In the genomic region with DNA sequence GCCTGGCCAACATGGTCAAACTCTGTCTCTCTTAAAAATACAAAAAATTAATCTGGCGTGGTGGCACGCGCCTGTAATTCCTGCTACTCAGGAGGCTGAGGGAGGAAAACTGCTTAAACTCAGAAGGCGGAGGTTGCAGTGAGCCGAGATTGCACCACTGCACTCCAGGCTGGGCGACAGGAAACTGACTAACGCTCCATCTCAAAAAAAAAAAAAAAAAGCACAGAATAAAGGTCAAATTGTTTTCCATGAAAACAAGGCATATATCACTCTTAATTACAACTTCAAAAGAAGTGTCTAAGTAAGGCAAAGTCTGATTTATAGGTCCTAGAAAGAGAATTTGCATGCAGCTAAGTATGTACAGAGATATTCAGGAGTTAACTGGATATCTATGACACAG, we compare ENCODE assay signal across 14 cellular contexts. TPM values are rescaled to one million over a fixed set of nuclear protein-coding genes. Genes with fewer than 3 reads are reported as not detected.
A peak's percentile ranks its signal among the peaks of the same experiment; 100 is the strongest.
DNase-seq lines count a peak whose midpoint lies in the region; ATAC-seq and TF ChIP-seq lines count a peak whose summit lies in the region.
"Had no signal": no experiment of that assay in that cellular context is flagged by ENCODE, and none has a peak within 500 bp of the region (broad histone marks: within the 10 kb centered on the region; RNA-seq: fewer than 3 reads in every experiment).

No MANE protein-coding gene starts in this region.

- H3K36me3 Mint-ChIP-seq in CD8-positive, alpha-beta T cell = peaks cover 14% of the 10 kb centered on the region
- H3K36me3 Mint-ChIP-seq: natural killer cell had no signal

- CTCF ChIA-PET in CD8-positive, alpha-beta T cell (lab: Charles Lee) = no interaction called here

- in situ Hi-C loops in KBM-7 (cut with MboI; ENCODE audit: low pct_unique_long_range_greater_than_20kb, low sequenced_read_pairs) = no loop called here

- peaks cover 12% of the 10 kb centered on the region for H3K4me1 ChIP-seq in CD8-positive, alpha-beta T cell (ENCODE audit: insufficient read depth, low read length)
- H3K4me1 ChIP-seq: Caco-2 had no signal

- intact Hi-C loops in CD8-positive, alpha-beta T cell (cut with DNase I, micrococcal nuclease) = no loop called here

- no peaks in the 10 kb centered on the region for H3K27me3 Mint-ChIP-seq in CD8-positive, alpha-beta T cell (ENCODE audit: low read depth)

- no peak overlapping the region for H3K27ac Mint-ChIP-seq in CD8-positive, alpha-beta T cell

- no peak overlapping the region for H3K4me3 Mint-ChIP-seq in CD8-positive, alpha-beta T cell
- H3K4me3 Mint-ChIP-seq: natural killer cell had no signal

- H3K4me3 ChIP-seq in CD8-positive, alpha-beta T cell (ENCODE audit: low read depth, low read length) = no peak overlapping the region

- POLR2A ChIA-PET in CD8-positive, alpha-beta T cell (lab: Charles Lee) = no interaction called here

- H3K9me3 Mint-ChIP-seq in CD8-positive, alpha-beta T cell = no peaks in the 10 kb centered on the region
- H3K9me3 Mint-ChIP-seq: natural killer cell had no signal

- peaks cover 41% of the 10 kb centered on the region for H3K4me1 Mint-ChIP-seq in CD8-positive, alpha-beta T cell (ENCODE audit: low read depth)

- H3K27me3 ChIP-seq in CD8-positive, alpha-beta T cell (ENCODE audit: insufficient read depth, low read length) = no peaks in the 10 kb centered on the region

- no peak for TF ChIP-seq CTCF in CD8-positive, alpha-beta T cell (IDR thresholded peaks at IDR 0.05)

- no peaks in the 10 kb centered on the region for H3K9me3 ChIP-seq in CD8-positive, alpha-beta T cell (ENCODE audit: low read length)
- H3K9me3 ChIP-seq: Caco-2, SK-N-SH had no signal

- H3K27ac ChIP-seq in CD8-positive, alpha-beta T cell (ENCODE audit: low read depth, low read length) = no peak overlapping the region

- peak; percentile 11 for ATAC-seq in CD8-positive, alpha-beta T cell
- ATAC-seq in left lobe of liver = peak; percentile 36
- ATAC-seq in GM21717 (IDR thresholded peaks at IDR 0.05; ENCODE audit: unreplicated experiment) = no peak

- no peaks in the 10 kb centered on the region for H3K36me3 ChIP-seq in CD8-positive, alpha-beta T cell (ENCODE audit: insufficient read depth, low read length)

- DNase-seq in CD8-positive, alpha-beta T cell = no peak
- DNase-seq in KBM-7 (peak; percentile 16), left lobe of liver (ENCODE audit: low spot score) (no peak), COR-L47 (lab: John Stamatoyannopoulos, UW) (no peak), NCI-H1105 treated with DMSO at 0.1 percent for 48 hours (lab: John Stamatoyannopoulos, UW) (no peak), hypothalamus (lab: John Stamatoyannopoulos, UW) (no peak)
- peak; percentile 8 for DNase-seq in activated T-helper 9 cell treated with anti-CD3 and anti-CD28 coated beads, Interleukin-2, amount 50 U/mL, for 16 hours (ENCODE audit: low read depth)
- DNase-seq: Caco-2; central memory CD4-positive, alpha-beta T cell; IMR-90; natural killer cell; NCI-H69; SK-N-SH had no signal

RNA-seq across cellular contexts. Expression of gene EYA3, which starts 25.6 kb away (rescaled TPM):
- total RNA-seq in CD8-positive, alpha-beta T cell = 1 to 10 TPM; 4.9 to 5.2 TPM
- 6.9 TPM for total RNA-seq in left lobe of liver

Comparison
In these comparisons a context has a peak if more than half of its experiments do, and no peak if none do; other contexts are left out.
1. DNase-seq: peak in KBM-7 (single experiment) and activated T-helper 9 cell treated with anti-CD3 and anti-CD28 coated beads, Interleukin-2, amount 50 U/mL, for 16 hours (single experiment); none in CD8-positive, alpha-beta T cell (0 of 7), left lobe of liver (single experiment), COR-L47 (single experiment), NCI-H1105 treated with DMSO at 0.1 percent for 48 hours (single experiment) and hypothalamus (0 of 51).